In genomic region chr11:60459345-60459744, GRCh38 we compare ENCODE assay signal across 37 cellular contexts. TPM values are rescaled to one million over a fixed set of nuclear protein-coding genes. Genes with fewer than 3 reads are reported as not detected.
DNase-seq lines count a peak whose midpoint lies in the region; ATAC-seq and TF ChIP-seq lines count a peak whose summit lies in the region.
"Had no signal": no experiment of that assay in that cellular context is flagged by ENCODE, and none has a peak within 500 bp of the region (broad histone marks: within the 10 kb centered on the region; RNA-seq: fewer than 3 reads in every experiment).

No MANE protein-coding gene starts in this region.

- peaks cover 8% of the 10 kb centered on the region for H3K36me3 Mint-ChIP-seq in activated naive CD8-positive, alpha-beta T cell treated with anti-CD3 and anti-CD28 coated beads, Interleukin-2, amount 50 U/mL, for 24 hours (ENCODE audit: low read depth)
- no peaks in the 10 kb centered on the region for H3K36me3 Mint-ChIP-seq in activated naive CD8-positive, alpha-beta T cell treated with anti-CD3 and anti-CD28 coated beads for 36 hours
- H3K36me3 Mint-ChIP-seq in stimulated activated naive B cell treated with anti-CD40 and anti-IgM and Interleukin-4, amounts not matched to agents 10 μg/mL and 1 μg/mL and 100 μg/mL, for 72 hours, result peaks cover 63 to 82% of the 10 kb centered on the region in 2 donors
- H3K36me3 Mint-ChIP-seq: natural killer cell treated with Interleukin-12 subunit alpha and Interleukin-12 subunit beta and Interleukin-15 and Interleukin-18, amount 100 ng/mL, for 72 hours; WTC11 had no signal

- H3K27ac ChIP-seq in vagina, result no peak overlapping the region
- H3K27ac ChIP-seq: C4-2B, cardiac muscle cell, colonic mucosa, epithelial cell of prostate, hepatocyte, lower lobe of right lung, SJSA1, suprapubic skin had no signal

- no peaks in the 10 kb centered on the region for H3K9me3 Mint-ChIP-seq in activated naive CD8-positive, alpha-beta T cell treated with anti-CD3 and anti-CD28 coated beads, Interleukin-2, amount 50 U/mL, for 24 hours
- no peaks in the 10 kb centered on the region for H3K9me3 Mint-ChIP-seq in activated naive CD8-positive, alpha-beta T cell treated with anti-CD3 and anti-CD28 coated beads for 36 hours
- no peaks in the 10 kb centered on the region for H3K9me3 Mint-ChIP-seq in stimulated activated naive B cell treated with anti-CD40 and anti-IgM and Interleukin-4, amounts not matched to agents 10 μg/mL and 1 μg/mL and 100 μg/mL, for 72 hours
- H3K9me3 Mint-ChIP-seq: activated T-cell treated with anti-CD3 and anti-CD28 coated beads, Interleukin-2, amount 50 U/mL, for 24 hours; natural killer cell treated with Interleukin-12 subunit alpha and Interleukin-12 subunit beta and Interleukin-15 and Interleukin-18, amount 100 ng/mL, for 72 hours; stimulated activated effector memory CD8-positive, alpha-beta T cell treated with anti-CD3 and anti-CD28 coated beads, Interleukin-12 subunit alpha, Interleukin-12 subunit beta, amount 100 ng/mL, for 72 hours; WTC11 had no signal

- H3K4me3 Mint-ChIP-seq in activated naive CD8-positive, alpha-beta T cell treated with anti-CD3 and anti-CD28 coated beads, Interleukin-2, amount 50 U/mL, for 24 hours, result peak overlapping the region; percentile 54
- no peak overlapping the region for H3K4me3 Mint-ChIP-seq in activated naive CD8-positive, alpha-beta T cell treated with anti-CD3 and anti-CD28 coated beads for 36 hours
- peak overlapping the region; percentile 83 to 86 for H3K4me3 Mint-ChIP-seq in stimulated activated naive B cell treated with anti-CD40 and anti-IgM and Interleukin-4, amounts not matched to agents 10 μg/mL and 1 μg/mL and 100 μg/mL, for 72 hours
- H3K4me3 Mint-ChIP-seq: activated T-cell treated with anti-CD3 and anti-CD28 coated beads, Interleukin-2, amount 50 U/mL, for 24 hours; natural killer cell treated with Interleukin-12 subunit alpha and Interleukin-12 subunit beta and Interleukin-15 and Interleukin-18, amount 100 ng/mL, for 72 hours; stimulated activated effector memory CD8-positive, alpha-beta T cell treated with anti-CD3 and anti-CD28 coated beads, Interleukin-12 subunit alpha, Interleukin-12 subunit beta, amount 100 ng/mL, for 72 hours; WTC11 had no signal

- TF ChIP-seq POLR2A in vagina (IDR thresholded peaks at IDR 0.05), result no peak

- H3K27me3 Mint-ChIP-seq in activated naive CD8-positive, alpha-beta T cell treated with anti-CD3 and anti-CD28 coated beads, Interleukin-2, amount 50 U/mL, for 24 hours, result peaks cover 6% of the 10 kb centered on the region
- H3K27me3 Mint-ChIP-seq in activated naive CD8-positive, alpha-beta T cell treated with anti-CD3 and anti-CD28 coated beads for 36 hours, result peaks cover 10% of the 10 kb centered on the region
- H3K27me3 Mint-ChIP-seq in stimulated activated naive B cell treated with anti-CD40 and anti-IgM and Interleukin-4, amounts not matched to agents 10 μg/mL and 1 μg/mL and 100 μg/mL, for 72 hours, result no peaks in the 10 kb centered on the region

- no peaks in the 10 kb centered on the region for H3K36me3 ChIP-seq in vagina
- H3K36me3 ChIP-seq: cardiac muscle cell, colonic mucosa, lower lobe of right lung, SJSA1, suprapubic skin had no signal

- TF ChIP-seq CTCF in vagina (IDR thresholded peaks at IDR 0.05), result no peak

- peaks cover 10% of the 10 kb centered on the region for H3K4me1 Mint-ChIP-seq in activated naive CD8-positive, alpha-beta T cell treated with anti-CD3 and anti-CD28 coated beads, Interleukin-2, amount 50 U/mL, for 24 hours
- peaks cover 7% of the 10 kb centered on the region for H3K4me1 Mint-ChIP-seq in activated naive CD8-positive, alpha-beta T cell treated with anti-CD3 and anti-CD28 coated beads for 36 hours
- peaks cover 37 to 63% of the 10 kb centered on the region in 2 donors for H3K4me1 Mint-ChIP-seq in stimulated activated naive B cell treated with anti-CD40 and anti-IgM and Interleukin-4, amounts not matched to agents 10 μg/mL and 1 μg/mL and 100 μg/mL, for 72 hours

- no peaks in the 10 kb centered on the region for H3K9me3 ChIP-seq in vagina
- H3K9me3 ChIP-seq: colonic mucosa, lower lobe of right lung, SJSA1, suprapubic skin had no signal

- DNase-seq in activated naive CD8-positive, alpha-beta T cell treated with anti-CD3 and anti-CD28 coated beads, Interleukin-2, amount 50 U/mL, for 24 hours, result no peak
- no peak for DNase-seq in activated naive CD8-positive, alpha-beta T cell treated with anti-CD3 and anti-CD28 coated beads for 36 hours
- DNase-seq in MV-4-11 (lab: John Stamatoyannopoulos, UW) (peak; percentile 10), vagina (ENCODE audit: extremely low spot score in 2 of 2) (no peak), cortex of kidney (lab: John Stamatoyannopoulos, UW) (no peak), CD1c-positive myeloid dendritic cell (ENCODE audit: extremely low spot score) (no peak)
- no peak for DNase-seq in stimulated activated naive B cell treated with anti-CD40 and anti-IgM and Interleukin-4, amounts not matched to agents 10 μg/mL and 1 μg/mL and 100 μg/mL, for 72 hours
- DNase-seq: 8988T; activated gamma-delta T cell treated with Interleukin-2 at 50 U/mL for 16 hours; activated T-cell treated with anti-CD3 and anti-CD28 coated beads, Interleukin-2, amount 50 U/mL, for 24 hours; Calu3; colonic mucosa; DMS79; effector CD8-positive, alpha-beta T cell; GDM1; GOT3; lower lobe of right lung; NCI-H1436; NCI-H2081 treated with DMSO at 0.1 percent for 48 hours; NCI-H226; NCI-H69; stimulated activated CD4-positive, alpha-beta T cell treated with anti-CD3 and anti-CD28 coated beads, Interleukin-15, amount 100 ng/mL, for 24 hours had no signal

- intact Hi-C loops in vagina (cut with DNase I), result no loop called here

- no peak overlapping the region for H3K27ac Mint-ChIP-seq in activated naive CD8-positive, alpha-beta T cell treated with anti-CD3 and anti-CD28 coated beads, Interleukin-2, amount 50 U/mL, for 24 hours
- H3K27ac Mint-ChIP-seq in activated naive CD8-positive, alpha-beta T cell treated with anti-CD3 and anti-CD28 coated beads for 36 hours, result no peak overlapping the region
- H3K27ac Mint-ChIP-seq in stimulated activated naive B cell treated with anti-CD40 and anti-IgM and Interleukin-4, amounts not matched to agents 10 μg/mL and 1 μg/mL and 100 μg/mL, for 72 hours, result peak overlapping the region; percentile 88
- H3K27ac Mint-ChIP-seq: activated T-cell treated with anti-CD3 and anti-CD28 coated beads, Interleukin-2, amount 50 U/mL, for 24 hours; natural killer cell treated with Interleukin-12 subunit alpha and Interleukin-12 subunit beta and Interleukin-15 and Interleukin-18, amount 100 ng/mL, for 72 hours; stimulated activated effector memory CD8-positive, alpha-beta T cell treated with anti-CD3 and anti-CD28 coated beads, Interleukin-12 subunit alpha, Interleukin-12 subunit beta, amount 100 ng/mL, for 72 hours; WTC11 had no signal

- no peak for ATAC-seq in activated naive CD8-positive, alpha-beta T cell treated with anti-CD3 and anti-CD28 coated beads, Interleukin-2, amount 50 U/mL, for 24 hours
- ATAC-seq in GM19455 (IDR thresholded peaks at IDR 0.05; ENCODE audit: unreplicated experiment), result peak; percentile 36
- ATAC-seq in stimulated activated naive B cell treated with anti-CD40 and anti-IgM and Interleukin-4, amounts not matched to agents 10 μg/mL and 1 μg/mL and 100 μg/mL, for 72 hours (replicated peaks), result no peak
- ATAC-seq: lower lobe of right lung; natural killer cell treated with Interleukin-12 subunit alpha and Interleukin-12 subunit beta and Interleukin-15 and Interleukin-18, amount 100 ng/mL, for 72 hours; stimulated activated effector memory CD8-positive, alpha-beta T cell treated with anti-CD3 and anti-CD28 coated beads, Interleukin-12 subunit alpha, Interleukin-12 subunit beta, amount 100 ng/mL, for 72 hours; WTC11 had no signal

- H3K27me3 ChIP-seq in vagina, result no peaks in the 10 kb centered on the region
- H3K27me3 ChIP-seq: cardiac muscle cell, colonic mucosa, hepatocyte, suprapubic skin had no signal

- H3K4me3 ChIP-seq in vagina, result no peak overlapping the region
- H3K4me3 ChIP-seq: cardiac muscle cell, colonic mucosa, hepatocyte, lower lobe of right lung, SJSA1, suprapubic skin had no signal

- H3K4me1 ChIP-seq in vagina, result no peaks in the 10 kb centered on the region
- H3K4me1 ChIP-seq: colonic mucosa, lower lobe of right lung, SJSA1, suprapubic skin had no signal

RNA-seq across cellular contexts. Expression of gene MS4A1, which starts 3.7 kb away (rescaled TPM):
- total RNA-seq in activated naive CD8-positive, alpha-beta T cell treated with anti-CD3 and anti-CD28 coated beads for 36 hours, result 1 to 10 TPM; 7.1 to 7.3 TPM
- not detected for total RNA-seq in vagina
- total RNA-seq: astrocyte, Calu3, cardiac muscle cell, hepatocyte, RPMI7951, SJSA1 had no signal

RNA-seq across cellular contexts. Expression of gene MS4A5, which starts 30.0 kb away (rescaled TPM):
- total RNA-seq in activated naive CD8-positive, alpha-beta T cell treated with anti-CD3 and anti-CD28 coated beads for 36 hours, result not detected
- total RNA-seq in vagina, result not detected
- total RNA-seq: astrocyte; Calu3; cardiac muscle cell; colonic mucosa; hepatocyte; lower lobe of right lung; mononuclear cell; natural killer cell treated with Interleukin-12 subunit alpha and Interleukin-12 subunit beta and Interleukin-15 and Interleukin-18, amount 100 ng/mL, for 72 hours; omental fat pad; RPMI7951; SJSA1; suprapubic skin; ureter; WTC11 had no signal

RNA-seq across cellular contexts. Expression of gene MS4A12, which starts 33.2 kb away (rescaled TPM):
- total RNA-seq in activated naive CD8-positive, alpha-beta T cell treated with anti-CD3 and anti-CD28 coated beads for 36 hours, result not detected
- total RNA-seq in vagina, result not detected
- total RNA-seq: astrocyte; Calu3; cardiac muscle cell; hepatocyte; lower lobe of right lung; mononuclear cell; natural killer cell treated with Interleukin-12 subunit alpha and Interleukin-12 subunit beta and Interleukin-15 and Interleukin-18, amount 100 ng/mL, for 72 hours; omental fat pad; RPMI7951; SJSA1; suprapubic skin; ureter; WTC11 had no signal

RNA-seq across cellular contexts. Expression of gene MS4A13, which starts 55.8 kb away (rescaled TPM):
- not detected for total RNA-seq in activated naive CD8-positive, alpha-beta T cell treated with anti-CD3 and anti-CD28 coated beads for 36 hours
- total RNA-seq in vagina, result not detected
- total RNA-seq: astrocyte; Calu3; cardiac muscle cell; colonic mucosa; hepatocyte; lower lobe of right lung; mononuclear cell; natural killer cell treated with Interleukin-12 subunit alpha and Interleukin-12 subunit beta and Interleukin-15 and Interleukin-18, amount 100 ng/mL, for 72 hours; omental fat pad; RPMI7951; SJSA1; suprapubic skin; ureter; WTC11 had no signal
